37 cellular contexts compared by ENCODE assay signal in the genomic region with DNA sequence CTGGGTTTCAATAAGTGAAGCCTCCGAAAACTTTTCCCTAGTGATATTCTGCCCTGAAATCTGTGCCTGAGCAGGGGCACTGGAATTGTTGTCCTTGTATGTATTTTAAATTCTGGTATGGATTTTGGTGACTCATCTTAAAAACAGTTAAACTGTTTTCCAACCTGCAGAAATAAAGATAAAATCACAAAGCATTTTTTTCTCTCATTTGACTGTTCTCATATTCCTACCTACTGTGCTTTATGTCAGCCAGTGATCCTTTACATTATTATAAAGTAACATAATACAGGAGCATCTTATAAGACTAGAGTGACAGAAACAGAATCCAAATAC. TPM values are rescaled to one million over a fixed set of nuclear protein-coding genes. Genes with fewer than 3 reads are reported as not detected.
"Had no signal": no experiment of that assay in that cellular context is flagged by ENCODE, and none has a peak within 500 bp of the region (broad histone marks: within the 10 kb centered on the region; RNA-seq: fewer than 3 reads in every experiment).

No MANE protein-coding gene starts in this region.

- H3K4me1 ChIP-seq: adrenal gland, body of pancreas, breast epithelium had no signal

- ATAC-seq: activated CD8-positive, alpha-beta T cell treated with anti-CD3 and anti-CD28 coated beads for 36 hours; activated naive CD4-positive, alpha-beta T cell treated with anti-CD3 and anti-CD28 coated beads, Interleukin-2, amount 50 U/mL, for 72 hours; activated T-cell treated with anti-CD3 and anti-CD28 coated beads, Interleukin-2, amount 50 U/mL, for 4 hours; activated T-cell treated with anti-CD3 and anti-CD28 coated beads, Interleukin-2, amount 50 U/mL, for 72 hours; activated T-helper 17 cell treated with anti-CD3 and anti-CD28 coated beads, Interleukin-2, amount 50 U/mL, for 72 hours; body of pancreas had no signal

- FAIRE-seq: astrocyte, TTC549 had no signal

- H3K27me3 ChIP-seq: adrenal gland, body of pancreas, brain microvascular endothelial cell, breast epithelium had no signal

- H3K4me3 ChIP-seq: adrenal gland, body of pancreas, breast epithelium had no signal

- H3K36me3 ChIP-seq: adrenal gland, brain microvascular endothelial cell, breast epithelium had no signal

- H3K27ac ChIP-seq: adrenal gland, body of pancreas, brain microvascular endothelial cell, breast epithelium, VCaP had no signal

- H3K9me3 ChIP-seq: adrenal gland, body of pancreas, breast epithelium had no signal

- DNase-seq: activated B cell treated with CpG ODN at 0.5 μM for 24 hours; activated CD4-positive, alpha-beta memory T cell treated with anti-CD3 and anti-CD28 coated beads for 36 hours; activated CD4-positive, alpha-beta T cell treated with anti-CD3 and anti-CD28 coated beads for 4 hours; activated CD4-positive, alpha-beta T cell treated with anti-CD3 and anti-CD28 coated beads, Interleukin-2, amount 10 ng/mL, durations not matched to agents 24 days and 14 days; activated CD4-positive, alpha-beta T cell treated with anti-CD3 and anti-CD28 coated beads, Interleukin-2, amount 50 U/mL, for 1 hour; activated CD4-positive, alpha-beta T cell treated with anti-CD3 and anti-CD28 coated beads, Interleukin-2, amount 50 U/mL, for 4 hours; activated CD4-positive, CD25-positive, alpha-beta regulatory T cell treated with anti-CD3 and anti-CD28 coated beads, Interleukin-2, amount 50 U/mL, for 72 hours; activated CD8-positive, alpha-beta memory T cell treated with anti-CD3 and anti-CD28 coated beads, Interleukin-2, amount 50 U/mL, for 4 hours; activated CD8-positive, alpha-beta T cell treated with anti-CD3 and anti-CD28 coated beads for 36 hours; activated effector memory CD4-positive, alpha-beta T cell treated with anti-CD3 and anti-CD28 coated beads, Interleukin-2, amount 50 U/mL, for 16 hours; activated gamma-delta T cell treated with Interleukin-2 at 50 U/mL for 16 hours; activated naive CD4-positive, alpha-beta T cell; activated naive CD4-positive, alpha-beta T cell treated with anti-CD3 and anti-CD28 coated beads for 36 hours; activated naive CD4-positive, alpha-beta T cell treated with anti-CD3 and anti-CD28 coated beads, Interleukin-2, amount 50 U/mL, for 16 hours; activated naive CD8-positive, alpha-beta T cell treated with anti-CD3 and anti-CD28 coated beads for 36 hours; activated T-cell treated with anti-CD3 and anti-CD28 coated beads for 4 hours; activated T-cell treated with anti-CD3 and anti-CD28 coated beads, Interleukin-2, amount 50 U/mL, for 1 hour; activated T-cell treated with anti-CD3 and anti-CD28 coated beads, Interleukin-2, amount 50 U/mL, for 4 hours; activated T-cell treated with anti-CD3 and anti-CD28 coated beads, Interleukin-2, amount 50 U/mL, for 72 hours; adrenal gland; amniotic stem cell; aorta; body of pancreas; brain microvascular endothelial cell; central memory CD4-positive, alpha-beta T cell; T-helper 2 cell; T-helper 9 cell had no signal

RNA-seq across cellular contexts. Expression of gene TAF11L2, which starts 10.9 kb away (rescaled TPM):
- total RNA-seq: activated B cell treated with CpG ODN at 0.5 μM for 24 hours; activated CD4-positive, alpha-beta memory T cell treated with anti-CD3 and anti-CD28 coated beads for 36 hours; activated CD4-positive, alpha-beta T cell treated with anti-CD3 and anti-CD28 coated beads, Interleukin-2, amount 10 ng/mL, durations not matched to agents 24 days and 14 days; activated CD8-positive, alpha-beta memory T cell treated with anti-CD3 and anti-CD28 coated beads for 36 hours; activated CD8-positive, alpha-beta T cell treated with anti-CD3 and anti-CD28 coated beads for 36 hours; activated naive CD4-positive, alpha-beta T cell treated with anti-CD3 and anti-CD28 coated beads for 36 hours; activated naive CD4-positive, alpha-beta T cell treated with anti-CD3 and anti-CD28 coated beads, Interleukin-2, amount 50 U/mL, for 72 hours; activated naive CD8-positive, alpha-beta T cell treated with anti-CD3 and anti-CD28 coated beads for 36 hours; activated T-cell treated with anti-CD3 and anti-CD28 coated beads, Interleukin-2, amount 50 U/mL, for 4 hours; activated T-cell treated with anti-CD3 and anti-CD28 coated beads, Interleukin-2, amount 50 U/mL, for 72 hours; activated T-helper 1 cell treated with anti-CD3 and anti-CD28 coated beads, Interleukin-12 subunit alpha, Interleukin-12 subunit beta, Interleukin-2, Interleukin-4 antibody, amounts not matched to agents 30 ng/mL and 10 ng/mL and 1 ng/mL, durations not matched to agents 14 hours and 24 hours and 36 hours; activated T-helper 17 cell treated with anti-CD3 and anti-CD28 coated beads, Interleukin-2, amount 50 U/mL, for 72 hours; adrenal gland; aorta; astrocyte; body of pancreas; breast epithelium; cardiac septum; cerebellum had no signal
- polyA plus RNA-seq: adrenal gland, aorta had no signal

RNA-seq across cellular contexts. Expression of gene TAF11L3, which starts 31.0 kb away (rescaled TPM):
- total RNA-seq: activated B cell treated with CpG ODN at 0.5 μM for 24 hours; activated CD4-positive, alpha-beta memory T cell treated with anti-CD3 and anti-CD28 coated beads for 36 hours; activated CD4-positive, alpha-beta T cell treated with anti-CD3 and anti-CD28 coated beads, Interleukin-2, amount 10 ng/mL, durations not matched to agents 24 days and 14 days; activated CD8-positive, alpha-beta memory T cell treated with anti-CD3 and anti-CD28 coated beads for 36 hours; activated CD8-positive, alpha-beta T cell treated with anti-CD3 and anti-CD28 coated beads for 36 hours; activated naive CD4-positive, alpha-beta T cell treated with anti-CD3 and anti-CD28 coated beads for 36 hours; activated naive CD4-positive, alpha-beta T cell treated with anti-CD3 and anti-CD28 coated beads, Interleukin-2, amount 50 U/mL, for 72 hours; activated naive CD8-positive, alpha-beta T cell treated with anti-CD3 and anti-CD28 coated beads for 36 hours; activated T-cell treated with anti-CD3 and anti-CD28 coated beads, Interleukin-2, amount 50 U/mL, for 4 hours; activated T-cell treated with anti-CD3 and anti-CD28 coated beads, Interleukin-2, amount 50 U/mL, for 72 hours; activated T-helper 1 cell treated with anti-CD3 and anti-CD28 coated beads, Interleukin-12 subunit alpha, Interleukin-12 subunit beta, Interleukin-2, Interleukin-4 antibody, amounts not matched to agents 30 ng/mL and 10 ng/mL and 1 ng/mL, durations not matched to agents 14 hours and 24 hours and 36 hours; activated T-helper 17 cell treated with anti-CD3 and anti-CD28 coated beads, Interleukin-2, amount 50 U/mL, for 72 hours; adrenal gland; aorta; astrocyte; body of pancreas; breast epithelium; cardiac septum; cerebellum had no signal
- polyA plus RNA-seq: adrenal gland, aorta had no signal

RNA-seq across cellular contexts. Expression of gene TAF11L4, which starts 34.5 kb away (rescaled TPM):
- total RNA-seq: activated B cell treated with CpG ODN at 0.5 μM for 24 hours; activated CD4-positive, alpha-beta memory T cell treated with anti-CD3 and anti-CD28 coated beads for 36 hours; activated CD4-positive, alpha-beta T cell treated with anti-CD3 and anti-CD28 coated beads, Interleukin-2, amount 10 ng/mL, durations not matched to agents 24 days and 14 days; activated CD8-positive, alpha-beta memory T cell treated with anti-CD3 and anti-CD28 coated beads for 36 hours; activated CD8-positive, alpha-beta T cell treated with anti-CD3 and anti-CD28 coated beads for 36 hours; activated naive CD4-positive, alpha-beta T cell treated with anti-CD3 and anti-CD28 coated beads for 36 hours; activated naive CD4-positive, alpha-beta T cell treated with anti-CD3 and anti-CD28 coated beads, Interleukin-2, amount 50 U/mL, for 72 hours; activated naive CD8-positive, alpha-beta T cell treated with anti-CD3 and anti-CD28 coated beads for 36 hours; activated T-cell treated with anti-CD3 and anti-CD28 coated beads, Interleukin-2, amount 50 U/mL, for 4 hours; activated T-cell treated with anti-CD3 and anti-CD28 coated beads, Interleukin-2, amount 50 U/mL, for 72 hours; activated T-helper 1 cell treated with anti-CD3 and anti-CD28 coated beads, Interleukin-12 subunit alpha, Interleukin-12 subunit beta, Interleukin-2, Interleukin-4 antibody, amounts not matched to agents 30 ng/mL and 10 ng/mL and 1 ng/mL, durations not matched to agents 14 hours and 24 hours and 36 hours; activated T-helper 17 cell treated with anti-CD3 and anti-CD28 coated beads, Interleukin-2, amount 50 U/mL, for 72 hours; adrenal gland; aorta; astrocyte; body of pancreas; breast epithelium; cardiac septum; cerebellum had no signal
- polyA plus RNA-seq: adrenal gland, aorta had no signal

RNA-seq across cellular contexts. Expression of gene TAF11L5, which starts 37.9 kb away (rescaled TPM):
- total RNA-seq: activated B cell treated with CpG ODN at 0.5 μM for 24 hours; activated CD4-positive, alpha-beta memory T cell treated with anti-CD3 and anti-CD28 coated beads for 36 hours; activated CD4-positive, alpha-beta T cell treated with anti-CD3 and anti-CD28 coated beads, Interleukin-2, amount 10 ng/mL, durations not matched to agents 24 days and 14 days; activated CD8-positive, alpha-beta memory T cell treated with anti-CD3 and anti-CD28 coated beads for 36 hours; activated CD8-positive, alpha-beta T cell treated with anti-CD3 and anti-CD28 coated beads for 36 hours; activated naive CD4-positive, alpha-beta T cell treated with anti-CD3 and anti-CD28 coated beads for 36 hours; activated naive CD4-positive, alpha-beta T cell treated with anti-CD3 and anti-CD28 coated beads, Interleukin-2, amount 50 U/mL, for 72 hours; activated naive CD8-positive, alpha-beta T cell treated with anti-CD3 and anti-CD28 coated beads for 36 hours; activated T-cell treated with anti-CD3 and anti-CD28 coated beads, Interleukin-2, amount 50 U/mL, for 4 hours; activated T-cell treated with anti-CD3 and anti-CD28 coated beads, Interleukin-2, amount 50 U/mL, for 72 hours; activated T-helper 1 cell treated with anti-CD3 and anti-CD28 coated beads, Interleukin-12 subunit alpha, Interleukin-12 subunit beta, Interleukin-2, Interleukin-4 antibody, amounts not matched to agents 30 ng/mL and 10 ng/mL and 1 ng/mL, durations not matched to agents 14 hours and 24 hours and 36 hours; activated T-helper 17 cell treated with anti-CD3 and anti-CD28 coated beads, Interleukin-2, amount 50 U/mL, for 72 hours; adrenal gland; aorta; astrocyte; body of pancreas; breast epithelium; cardiac septum; cerebellum had no signal
- polyA plus RNA-seq: adrenal gland, aorta had no signal

RNA-seq across cellular contexts. Expression of gene TAF11L6, which starts 41.3 kb away (rescaled TPM):
- total RNA-seq: activated B cell treated with CpG ODN at 0.5 μM for 24 hours; activated CD4-positive, alpha-beta memory T cell treated with anti-CD3 and anti-CD28 coated beads for 36 hours; activated CD4-positive, alpha-beta T cell treated with anti-CD3 and anti-CD28 coated beads, Interleukin-2, amount 10 ng/mL, durations not matched to agents 24 days and 14 days; activated CD8-positive, alpha-beta memory T cell treated with anti-CD3 and anti-CD28 coated beads for 36 hours; activated CD8-positive, alpha-beta T cell treated with anti-CD3 and anti-CD28 coated beads for 36 hours; activated naive CD4-positive, alpha-beta T cell treated with anti-CD3 and anti-CD28 coated beads for 36 hours; activated naive CD4-positive, alpha-beta T cell treated with anti-CD3 and anti-CD28 coated beads, Interleukin-2, amount 50 U/mL, for 72 hours; activated naive CD8-positive, alpha-beta T cell treated with anti-CD3 and anti-CD28 coated beads for 36 hours; activated T-cell treated with anti-CD3 and anti-CD28 coated beads, Interleukin-2, amount 50 U/mL, for 4 hours; activated T-cell treated with anti-CD3 and anti-CD28 coated beads, Interleukin-2, amount 50 U/mL, for 72 hours; activated T-helper 1 cell treated with anti-CD3 and anti-CD28 coated beads, Interleukin-12 subunit alpha, Interleukin-12 subunit beta, Interleukin-2, Interleukin-4 antibody, amounts not matched to agents 30 ng/mL and 10 ng/mL and 1 ng/mL, durations not matched to agents 14 hours and 24 hours and 36 hours; activated T-helper 17 cell treated with anti-CD3 and anti-CD28 coated beads, Interleukin-2, amount 50 U/mL, for 72 hours; adrenal gland; aorta; astrocyte; body of pancreas; breast epithelium; cardiac septum; cerebellum had no signal
- polyA plus RNA-seq: adrenal gland, aorta had no signal
